Comparison of ENCODE assay signal across 8 cellular contexts in the genomic region with DNA sequence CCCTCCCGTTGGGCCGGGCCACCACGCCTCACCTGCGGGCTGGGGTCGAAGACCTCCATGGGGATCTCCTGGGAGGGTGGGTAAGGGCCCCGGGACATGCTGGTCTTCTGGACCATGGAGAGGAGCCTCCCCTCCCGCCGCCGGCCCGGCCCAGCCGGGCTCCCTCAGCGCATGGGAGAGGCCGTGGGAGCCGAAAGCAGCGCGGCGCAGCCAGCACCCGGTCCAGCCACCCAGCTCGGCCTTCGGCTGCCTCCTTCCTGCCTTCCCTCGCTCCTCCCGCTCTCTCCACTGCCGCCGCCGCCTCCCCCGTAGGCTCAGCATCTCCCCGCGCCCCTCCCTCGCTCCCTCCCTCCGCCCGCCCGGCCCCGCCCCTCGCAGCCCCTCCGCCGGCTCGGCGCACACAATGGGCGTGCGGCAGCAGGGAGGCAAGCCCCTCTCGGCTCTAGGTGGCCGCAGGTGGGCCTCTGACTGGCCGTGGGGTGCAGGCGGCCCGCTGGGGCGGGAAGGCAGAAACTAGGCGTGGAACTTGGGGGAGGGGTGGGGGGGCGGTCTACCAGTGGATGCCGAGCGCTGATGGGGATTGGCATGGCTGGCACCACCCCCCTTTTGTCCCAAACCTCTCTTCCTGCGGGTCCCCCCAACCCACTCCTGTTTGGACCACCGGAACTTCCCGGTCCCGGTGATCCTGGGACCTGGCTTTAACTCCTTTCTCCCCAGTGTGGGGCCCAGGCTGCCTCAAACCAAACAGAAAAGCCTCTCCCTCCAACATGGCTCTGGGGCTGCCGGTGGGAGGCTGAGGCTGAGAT. TPM values are rescaled to one million over a fixed set of nuclear protein-coding genes. Genes with fewer than 3 reads are reported as not detected.
DNase-seq lines count a peak whose midpoint lies in the region; ATAC-seq lines count a peak whose summit lies in the region.

A gene (minus strand): TSS at position 290 of the 806 bp plus-strand sequence. CDS start 174 bp downstream, at position 116.

- H3K4me1 Mint-ChIP-seq in CD8-positive, alpha-beta memory T cell = peaks cover 50 to 81% (median 61%) of the 10 kb centered on the region in 3 donors

- peaks cover 52% of the 10 kb centered on the region for H3K4me1 ChIP-seq in CD8-positive, alpha-beta memory T cell (ENCODE audit: insufficient read depth, low read length)
- peaks cover 50% of the 10 kb centered on the region for H3K4me1 ChIP-seq in mononuclear cell (ENCODE audit: insufficient read depth, low read length)

- peak within 1 kb of the TSS; percentile 52 for H3K4me3 ChIP-seq in CD8-positive, alpha-beta memory T cell (ENCODE audit: low read length)
- peak within 1 kb of the TSS; percentile 52 for H3K4me3 ChIP-seq in mononuclear cell (ENCODE audit: low read length)

- peaks cover 4 to 41% (median 4%) of the 10 kb centered on the region in 3 donors for H3K36me3 Mint-ChIP-seq in CD8-positive, alpha-beta memory T cell

- ATAC-seq in HG02759 (IDR thresholded peaks at IDR 0.05; ENCODE audit: unreplicated experiment) (peak; percentile 42), HG03108 (IDR thresholded peaks at IDR 0.05; ENCODE audit: unreplicated experiment) (no peak)

- peaks cover 0 to 3% of the 10 kb centered on the region in 2 donors for H3K27me3 Mint-ChIP-seq in CD8-positive, alpha-beta memory T cell

- H3K27ac ChIP-seq in CD8-positive, alpha-beta memory T cell (ENCODE audit: low read depth, low read length) = peak within 1 kb of the TSS; percentile 49

- peaks cover 12% of the 10 kb centered on the region for H3K36me3 ChIP-seq in CD8-positive, alpha-beta memory T cell (ENCODE audit: insufficient read depth, low read length)

- H3K4me3 Mint-ChIP-seq in CD8-positive, alpha-beta memory T cell = peak within 1 kb of the TSS; percentile 84 to 96 (median 90)

- H3K9me3 ChIP-seq in CD8-positive, alpha-beta memory T cell (ENCODE audit: low read length) = no peaks in the 10 kb centered on the region
- no peaks in the 10 kb centered on the region for H3K9me3 ChIP-seq in mononuclear cell (ENCODE audit: low read depth, low read length)

- no peaks in the 10 kb centered on the region for H3K27me3 ChIP-seq in CD8-positive, alpha-beta memory T cell (ENCODE audit: insufficient read depth, low read length, poor library complexity, severe bottlenecking)
- no peaks in the 10 kb centered on the region for H3K27me3 ChIP-seq in mononuclear cell (ENCODE audit: insufficient read depth, low read length)

- peak; percentile 57 to 78 (median 70) for DNase-seq in CD8-positive, alpha-beta memory T cell
- DNase-seq in NOMO-1 treated with dmso at 0.1 percent for 144 hours (lab: John Stamatoyannopoulos, UW; ENCODE audit: unreplicated experiment) = peak; percentile 52
- peak; percentile 45 for DNase-seq in activated T-cell treated with anti-CD3 and anti-CD28 coated beads for 1 hour (ENCODE audit: low read depth)
- DNase-seq in epidermal melanocyte (ENCODE audit: insufficient read length, low spot score) = peak; percentile 92
- peak; percentile 27 to 42 for DNase-seq in stimulated activated CD8-positive, alpha-beta memory T cell treated with anti-CD3 and anti-CD28 coated beads, Interleukin-15, amount 100 ng/mL, for 4 hours (ENCODE audit: low read depth in 2 of 2)

- CTCF ChIA-PET in CD8-positive, alpha-beta memory T cell (lab: Charles Lee) = interaction anchor here (1.3 to 3.2 kb wide), 3 partner anchors 23 to 33 kb away, joined by 4 to 23 read pairs (median 11); no protein-coding TSS in a partner anchor

- POLR2A ChIA-PET in CD8-positive, alpha-beta memory T cell (lab: Charles Lee) = interaction anchor here (1.4 kb wide), 1 partner anchor 47 kb away, joined by 5 read pairs; no protein-coding TSS in a partner anchor

- H3K9me3 Mint-ChIP-seq in CD8-positive, alpha-beta memory T cell = peaks cover 0 to 2% (median 0%) of the 10 kb centered on the region in 5 donors

- H3K27ac Mint-ChIP-seq in CD8-positive, alpha-beta memory T cell = peak within 1 kb of the TSS; percentile 50 to 98 (median 90)

RNA-seq across cellular contexts. Expression of the gene that starts here (rescaled TPM):
- total RNA-seq in CD8-positive, alpha-beta memory T cell = 10 to 100 TPM; 10.6 to 12.3 TPM
- polyA plus RNA-seq in CD8-positive, alpha-beta memory T cell = 2.7 TPM
- total RNA-seq in mononuclear cell = 4.5 TPM

Comparison
In these comparisons a context has a peak if more than half of its experiments do, and no peak if none do; other contexts are left out.
1. DNase-seq: peak in every context shown above with its lines; median percentile 92 in epidermal melanocyte; 70 in CD8-positive, alpha-beta memory T cell; 52 in NOMO-1 treated with dmso at 0.1 percent for 144 hours; 45 in activated T-cell treated with anti-CD3 and anti-CD28 coated beads for 1 hour; 34 in stimulated activated CD8-positive, alpha-beta memory T cell treated with anti-CD3 and anti-CD28 coated beads, Interleukin-15, amount 100 ng/mL, for 4 hours.